ENCODE assay signal across 28 cellular contexts in the genomic region with DNA sequence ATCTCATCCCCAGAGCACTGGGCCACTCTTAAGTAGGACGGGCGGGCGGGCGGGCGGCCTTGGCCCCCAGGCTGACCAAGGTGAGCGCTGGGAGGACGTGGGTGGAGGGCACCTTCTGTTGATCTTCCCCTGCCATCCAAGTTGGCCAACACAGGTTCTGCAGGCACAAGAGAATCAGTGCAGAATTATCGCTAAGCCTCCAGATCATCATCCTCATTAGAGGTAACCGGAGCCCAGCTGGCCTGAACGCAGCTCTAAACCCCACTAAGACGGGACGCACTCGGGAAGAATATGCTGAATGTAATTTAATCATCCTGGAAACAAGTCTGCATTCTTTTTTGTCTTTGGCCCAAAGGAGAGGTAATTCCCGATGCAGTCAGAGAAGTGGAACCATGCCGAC.
DNase-seq lines count a peak whose midpoint lies in the region; ATAC-seq, FAIRE-seq and TF ChIP-seq lines count a peak whose summit lies in the region.
"Had no signal": no experiment of that assay in that cellular context is flagged by ENCODE, and none has a peak within 500 bp of the region (broad histone marks: within the 10 kb centered on the region; RNA-seq: fewer than 3 reads in every experiment).

No MANE protein-coding gene starts in this region.

- no peaks in the 10 kb centered on the region for H3K9me3 ChIP-seq in WERI-Rb-1 (ENCODE audit: severe bottlenecking)
- H3K9me3 ChIP-seq in subcutaneous abdominal adipose tissue (ENCODE audit: control insufficient read depth in 5 of 5, low read length in 5 of 5), result no peaks in the 10 kb centered on the region
- H3K9me3 ChIP-seq: BE2C had no signal

- peaks cover 0 to 16% (median 10%) of the 10 kb centered on the region in 5 donors for H3K4me1 ChIP-seq in subcutaneous abdominal adipose tissue (ENCODE audit: control insufficient read depth in 5 of 5, insufficient read depth in 5 of 5, low read length in 5 of 5)
- H3K4me1 ChIP-seq: BE2C, BLaER1 had no signal

- TF ChIP-seq CTCF in WERI-Rb-1 (IDR thresholded peaks at IDR 0.05; ENCODE audit: low read depth, low read length) (no peak), D721Med (IDR thresholded peaks at IDR 0.05; ENCODE audit: insufficient read depth, missing control alignments) (no peak)

- H3K27me3 ChIP-seq in WERI-Rb-1 (ENCODE audit: insufficient read depth, low read depth, severe bottlenecking) (no peaks in the 10 kb centered on the region), subcutaneous abdominal adipose tissue (ENCODE audit: control insufficient read depth in 5 of 5, insufficient read depth in 4 of 5, low read length in 5 of 5) (no peaks in the 10 kb centered on the region)
- H3K27me3 ChIP-seq: BLaER1 had no signal

- ATAC-seq in HG03135 (IDR thresholded peaks at IDR 0.05; ENCODE audit: unreplicated experiment), result no peak
- ATAC-seq: GM12878 had no signal

- H3K4me3 ChIP-seq in WERI-Rb-1 (ENCODE audit: low read depth, low read length) (no peak overlapping the region), subcutaneous abdominal adipose tissue (ENCODE audit: low read depth in 1 of 5, low read length in 5 of 5) (no peak overlapping the region)
- H3K4me3 ChIP-seq: BLaER1, GM12878 had no signal

- peak overlapping the region; percentile 82 for H3K27ac ChIP-seq in WERI-Rb-1
- H3K27ac ChIP-seq in subcutaneous abdominal adipose tissue (ENCODE audit: low read depth, low read length), result peak overlapping the region; percentile 39
- H3K27ac ChIP-seq: BLaER1 had no signal

- DNase-seq in NCI-H524 (lab: John Stamatoyannopoulos, UW) (peak; percentile 58 to 84), NCI-H82 (lab: John Stamatoyannopoulos, UW) (peak; percentile 79), WERI-Rb-1 (peak; percentile 90), D721Med (ENCODE audit: insufficient read length, low spot score) (no peak), NCI-H2196 (lab: John Stamatoyannopoulos, UW; ENCODE audit: unreplicated experiment) (no peak), NCI-H446 treated with DMSO at 0.1 percent for 48 hours (lab: John Stamatoyannopoulos, UW) (no peak)
- DNase-seq: 8988T; ACHN; BE2C; C1 segment of cervical spinal cord; CD4-positive, alpha-beta memory T cell; CD4-positive, CD25-positive, alpha-beta regulatory T cell; CD8-positive, alpha-beta memory T cell; COR-L47; DMS 273 treated with DMSO at 0.1 percent for 48 hours; DMS153; DMS53; DMS79; DND-41; EL; GDM1 had no signal

- no peak for FAIRE-seq in D721Med (lab: Jason Lieb, UNC)
- FAIRE-seq: A204.1, GM12878, GM12892, GM18507 had no signal

- no peak overlapping the region for H3K9ac ChIP-seq in subcutaneous abdominal adipose tissue (ENCODE audit: low read length in 5 of 5)
- H3K9ac ChIP-seq: BLaER1 had no signal

- H3K36me3 ChIP-seq in WERI-Rb-1, result no peaks in the 10 kb centered on the region
- H3K36me3 ChIP-seq in subcutaneous abdominal adipose tissue (ENCODE audit: control insufficient read depth in 5 of 5, insufficient read depth in 5 of 5, low read length in 5 of 5), result no peaks in the 10 kb centered on the region
- H3K36me3 ChIP-seq: BE2C, BLaER1 had no signal

Comparison
In these comparisons a context has a peak if more than half of its experiments do, and no peak if none do; other contexts are left out.
1. DNase-seq: peak in NCI-H524 (2 of 2), NCI-H82 (single experiment) and WERI-Rb-1 (single experiment); none in D721Med (single experiment), NCI-H2196 (single experiment) and NCI-H446 treated with DMSO at 0.1 percent for 48 hours (single experiment).